ENCODE assay signal across 15 cellular contexts in genomic region chrX:124497386-124497785, GRCh38.
"Had no signal": no experiment of that assay in that cellular context is flagged by ENCODE, and none has a peak within 500 bp of the region (broad histone marks: within the 10 kb centered on the region; RNA-seq: fewer than 3 reads in every experiment).

No MANE protein-coding gene starts in this region.

- H2AFZ ChIP-seq: neural progenitor cell had no signal

- H3K4me2 ChIP-seq: neural progenitor cell had no signal

- H3K4me1 ChIP-seq: gastroesophageal sphincter, psoas muscle, thyroid gland had no signal

- H3K9me3 Mint-ChIP-seq: activated B cell treated with CpG ODN at 0.5 μM for 24 hours; activated naive CD4-positive, alpha-beta T cell treated with anti-CD3 and anti-CD28 coated beads, Interleukin-2, amount 50 U/mL, for 24 hours; dendritic cell treated with granulocyte-macrophage colony-stimulating factor and Interleukin-4, amounts not matched to agents 40 ng/mL and 50 ng/mL, for 4 days; neural progenitor cell had no signal

- H3K27me3 Mint-ChIP-seq: activated B cell treated with CpG ODN at 0.5 μM for 24 hours; activated naive CD4-positive, alpha-beta T cell treated with anti-CD3 and anti-CD28 coated beads, Interleukin-2, amount 50 U/mL, for 24 hours; dendritic cell treated with granulocyte-macrophage colony-stimulating factor and Interleukin-4, amounts not matched to agents 40 ng/mL and 50 ng/mL, for 4 days; naive B cell had no signal

- H3K4me3 ChIP-seq: gastroesophageal sphincter, neural progenitor cell, psoas muscle, thyroid gland had no signal

- H3K4me1 Mint-ChIP-seq: activated B cell treated with CpG ODN at 0.5 μM for 24 hours, naive B cell had no signal

- H3K9ac ChIP-seq: neural progenitor cell had no signal

- H3K4me3 Mint-ChIP-seq: activated B cell treated with CpG ODN at 0.5 μM for 24 hours; activated naive CD4-positive, alpha-beta T cell treated with anti-CD3 and anti-CD28 coated beads, Interleukin-2, amount 50 U/mL, for 24 hours; dendritic cell treated with granulocyte-macrophage colony-stimulating factor and Interleukin-4, amounts not matched to agents 40 ng/mL and 50 ng/mL, for 4 days; naive B cell; neural progenitor cell had no signal

- H3K27me3 ChIP-seq: brain microvascular endothelial cell, gastroesophageal sphincter, neural progenitor cell, thyroid gland had no signal

- ATAC-seq: gastroesophageal sphincter, left lobe of liver, psoas muscle, sciatic nerve had no signal

- H3K9me3 ChIP-seq: gastroesophageal sphincter, psoas muscle, thyroid gland had no signal

- DNase-seq: activated B cell treated with CpG ODN at 0.5 μM for 24 hours; activated effector memory CD4-positive, alpha-beta T cell treated with Interleukin-2 at 50 U/mL for 16 hours; brain microvascular endothelial cell; cerebellar nuclear complex; effector memory CD4-positive, alpha-beta T cell; naive B cell; psoas muscle; T-helper 2 cell; thyroid gland had no signal

- H3K36me3 Mint-ChIP-seq: naive B cell, neural progenitor cell had no signal

- H3K36me3 ChIP-seq: brain microvascular endothelial cell, neural progenitor cell, thyroid gland had no signal

- H3K27ac ChIP-seq: brain microvascular endothelial cell, gastroesophageal sphincter, neural progenitor cell, psoas muscle, thyroid gland had no signal

- H3K27ac Mint-ChIP-seq: activated B cell treated with CpG ODN at 0.5 μM for 24 hours; activated naive CD4-positive, alpha-beta T cell treated with anti-CD3 and anti-CD28 coated beads, Interleukin-2, amount 50 U/mL, for 24 hours; dendritic cell treated with granulocyte-macrophage colony-stimulating factor and Interleukin-4, amounts not matched to agents 40 ng/mL and 50 ng/mL, for 4 days; naive B cell; neural progenitor cell had no signal
